ENCODE assay signal across 1 cellular context in genomic region chr12:51378749-51379148, GRCh38.
TF ChIP-seq lines count a peak whose summit lies in the region.

No MANE protein-coding gene starts in this region.

TF ChIP-seq in GM12878, 131 proteins besides CTCF, POLR2A, EP300 and RAD21:
- TF ChIP-seq RFX5 (IDR thresholded peaks at IDR 0.05; ENCODE audit: low read depth, low read length) (no peak), SMAD5 (IDR thresholded peaks at IDR 0.05; ENCODE audit: low read depth) (no peak), ZZZ3 (IDR thresholded peaks at IDR 0.05; ENCODE audit: control insufficient read depth, insufficient read length, low read depth) (no peak), SMC3 (IDR thresholded peaks at IDR 0.05; ENCODE audit: borderline replicate concordance, low read length) (no peak), CEBPB (IDR thresholded peaks at IDR 0.05; ENCODE audit: borderline replicate concordance in 1 of 2, low read depth in 2 of 2, low read length in 2 of 2) (no peak), ZNF622 (IDR thresholded peaks at IDR 0.05) (no peak), JUNB (IDR thresholded peaks at IDR 0.05) (no peak)
